20 cellular contexts compared by ENCODE assay signal in genomic region chr7:19522486-19522885, GRCh38.
A peak's percentile ranks its signal among the peaks of the same experiment; 100 is the strongest.
DNase-seq lines count a peak whose midpoint lies in the region; ATAC-seq and TF ChIP-seq lines count a peak whose summit lies in the region.
"Had no signal": no experiment of that assay in that cellular context is flagged by ENCODE, and none has a peak within 500 bp of the region (broad histone marks: within the 10 kb centered on the region; RNA-seq: fewer than 3 reads in every experiment).

No MANE protein-coding gene starts in this region.

- H3F3A ChIP-seq in PC-3 (ENCODE audit: low read length, unreplicated experiment) (no peaks in the 10 kb centered on the region), SK-N-SH (replicated peaks; ENCODE audit: insufficient read depth) (no peaks in the 10 kb centered on the region)

- no peak overlapping the region for H3K9ac ChIP-seq in PC-3 (ENCODE audit: low read length)
- no peak overlapping the region for H3K9ac ChIP-seq in SK-N-SH
- H3K9ac ChIP-seq: BLaER1 treated with 17β-estradiol and CSF1 and Interleukin-3, amounts not matched to agents 10 nM and 100 nM had no signal

- H3K9me3 ChIP-seq in PC-3 (ENCODE audit: low read length) (no peaks in the 10 kb centered on the region), osteoblast (ENCODE audit: low read depth, low read length) (no peaks in the 10 kb centered on the region), SK-N-SH (no peaks in the 10 kb centered on the region)
- H3K9me3 ChIP-seq: BLaER1 treated with 17β-estradiol and CSF1 and Interleukin-3, amounts not matched to agents 10 nM and 100 nM had no signal

- no peak overlapping the region for H3K27ac ChIP-seq in PC-3 (ENCODE audit: low read length)
- peak overlapping the region; percentile 34 for H3K27ac ChIP-seq in osteoblast (ENCODE audit: low read depth, low read length)
- H3K27ac ChIP-seq in SK-N-SH (ENCODE audit: low read depth in 2 of 2, low read length in 1 of 2), result no peak overlapping the region
- H3K27ac ChIP-seq: BLaER1 treated with 17β-estradiol and CSF1 and Interleukin-3, amounts not matched to agents 10 nM and 100 nM; left ventricle myocardium inferior had no signal

- no peaks in the 10 kb centered on the region for H3K79me2 ChIP-seq in PC-3 (ENCODE audit: low read length)
- no peaks in the 10 kb centered on the region for H3K79me2 ChIP-seq in osteoblast (ENCODE audit: insufficient read depth, low read length)
- no peaks in the 10 kb centered on the region for H3K79me2 ChIP-seq in SK-N-SH (ENCODE audit: insufficient read depth)

- ATAC-seq in PC-3, result peak; percentile 98
- no peak for ATAC-seq in GM18858 (IDR thresholded peaks at IDR 0.05; ENCODE audit: unreplicated experiment)
- ATAC-seq: activated CD4-positive, CD25-positive, alpha-beta regulatory T cell treated with anti-CD3 and anti-CD28 coated beads, Interleukin-2, amount 50 U/mL, for 24 hours; GM23338; natural killer cell had no signal

- H3K9me2 ChIP-seq in PC-3 (replicated peaks; ENCODE audit: low read length), result no peaks in the 10 kb centered on the region
- H3K9me2 ChIP-seq in SK-N-SH, result no peaks in the 10 kb centered on the region

- POLR2A ChIA-PET in PC-3 (lab: Charles Lee; ENCODE audit: unreplicated experiment) (interaction anchor here (0.5 kb wide), 1 partner anchor 97 kb away, joined by 3 read pairs; no protein-coding TSS in a partner anchor), SK-N-SH (lab: Yijun Ruan, JAX) (no interaction called here)

- WGBS in SK-N-SH (ENCODE audit: low lambda C conversion rate), result 2% methylated on average over 3 of the region's 3 CpGs

- H3K4me3 ChIP-seq in PC-3 (ENCODE audit: low read length) (no peak overlapping the region), osteoblast (ENCODE audit: insufficient read depth, low read length) (no peak overlapping the region), SK-N-SH (ENCODE audit: low read depth in 2 of 2, low read length in 1 of 2) (no peak overlapping the region)
- H3K4me3 ChIP-seq: BLaER1 treated with 17β-estradiol and CSF1 and Interleukin-3, amounts not matched to agents 10 nM and 100 nM; GM23338; left ventricle myocardium inferior had no signal

- no peak for TF ChIP-seq RAD21 in SK-N-SH (IDR thresholded peaks at IDR 0.05; ENCODE audit: low read length)

- H2AFZ ChIP-seq in PC-3 (ENCODE audit: low read length), result no peak overlapping the region
- H2AFZ ChIP-seq in osteoblast (ENCODE audit: low read length), result no peak overlapping the region
- H2AFZ ChIP-seq in SK-N-SH (ENCODE audit: low read depth), result no peak overlapping the region
- H2AFZ ChIP-seq: GM23338 had no signal

- intact Hi-C loops in PC-3 (cut with micrococcal nuclease), result no loop called here

- no peaks in the 10 kb centered on the region for H3K36me3 ChIP-seq in PC-3 (ENCODE audit: low read depth, low read length)
- H3K36me3 ChIP-seq in osteoblast (ENCODE audit: insufficient read depth, low read length), result no peaks in the 10 kb centered on the region
- no peaks in the 10 kb centered on the region for H3K36me3 ChIP-seq in SK-N-SH (replicated peaks in 1 of 2; ENCODE audit: control insufficient read depth in 1 of 2, insufficient read depth in 2 of 2, low read length in 1 of 2)
- H3K36me3 ChIP-seq: BLaER1 treated with 17β-estradiol and CSF1 and Interleukin-3, amounts not matched to agents 10 nM and 100 nM; left ventricle myocardium inferior had no signal

- BruUV-seq in PC-3 (replicated peaks; lab: Mats Ljungman, UMichigan), result no TSS peak

- peaks cover 10% of the 10 kb centered on the region for H3K4me1 ChIP-seq in PC-3 (ENCODE audit: insufficient read depth, low read length)
- H3K4me1 ChIP-seq in osteoblast (ENCODE audit: insufficient read depth, low read length), result peaks cover 22% of the 10 kb centered on the region
- H3K4me1 ChIP-seq in SK-N-SH (ENCODE audit: control insufficient read depth in 1 of 2, insufficient read depth in 2 of 2, low read depth in 1 of 2, low read length in 1 of 2), result no peaks in the 10 kb centered on the region
- H3K4me1 ChIP-seq: BLaER1 treated with 17β-estradiol and CSF1 and Interleukin-3, amounts not matched to agents 10 nM and 100 nM had no signal

- H3K27me3 ChIP-seq in PC-3 (ENCODE audit: low read length) (no peaks in the 10 kb centered on the region), osteoblast (ENCODE audit: insufficient read depth, low read length) (no peaks in the 10 kb centered on the region), SK-N-SH (ENCODE audit: insufficient read depth) (no peaks in the 10 kb centered on the region)
- H3K27me3 ChIP-seq: BLaER1 treated with 17β-estradiol and CSF1 and Interleukin-3, amounts not matched to agents 10 nM and 100 nM had no signal

- no peak for TF ChIP-seq CTCF in PC-3 (conservative IDR thresholded peaks at IDR 0.05; ENCODE audit: low read depth, low read length)
- TF ChIP-seq CTCF in osteoblast (IDR thresholded peaks at IDR 0.05; ENCODE audit: extremely low read depth, low read depth, low read length), result no peak
- TF ChIP-seq CTCF in SK-N-SH (IDR thresholded peaks at IDR 0.05), result no peak

- H4K20me1 ChIP-seq in PC-3 (ENCODE audit: low read length) (no peaks in the 10 kb centered on the region), osteoblast (ENCODE audit: insufficient read depth, low read length) (no peaks in the 10 kb centered on the region), SK-N-SH (ENCODE audit: insufficient read depth) (no peaks in the 10 kb centered on the region)
- H4K20me1 ChIP-seq: BLaER1 treated with 17β-estradiol and CSF1 and Interleukin-3, amounts not matched to agents 10 nM and 100 nM had no signal

- CTCF ChIA-PET in PC-3 (lab: Charles Lee) (no interaction called here), SK-N-SH (lab: Yijun Ruan, JAX) (interaction anchor here (1.6 to 1.7 kb wide), 2 partner anchors 12 to 31 kb away, joined by 4 to 5 read pairs; no protein-coding TSS in a partner anchor)

- peak overlapping the region; percentile 46 for H3K4me2 ChIP-seq in PC-3 (ENCODE audit: low read length)
- H3K4me2 ChIP-seq in osteoblast (ENCODE audit: insufficient read depth, low read length), result peak overlapping the region; percentile 73
- H3K4me2 ChIP-seq in SK-N-SH, result no peak overlapping the region
- H3K4me2 ChIP-seq: BLaER1 treated with 17β-estradiol and CSF1 and Interleukin-3, amounts not matched to agents 10 nM and 100 nM; GM23338 had no signal

- DNase-seq in EL (peak; percentile 76), PC-3 (peak; percentile 74), dedifferentiated amniotic fluid mesenchymal stem cell (ENCODE audit: extremely low spot score) (peak; percentile 63), osteoblast (ENCODE audit: insufficient read length, low spot score, missing footprints) (peak; percentile 35), NCI-H345 (lab: John Stamatoyannopoulos, UW) (no peak), iPS-NIHi11 (ENCODE audit: low spot score) (no peak), SK-N-SH (no peak)
- DNase-seq: activated T-cell treated with anti-CD3 and anti-CD28 coated beads, Interleukin-2, amount 50 U/mL, for 1 hour; DMS79 treated with DMSO at 0.1 percent for 48 hours; effector CD8-positive, alpha-beta T cell; left ventricle myocardium inferior; MV-4-11; natural killer cell; NCI-H2171 treated with DMSO at 0.1 percent for 48 hours; retina; stimulated activated naive CD4-positive, alpha-beta T cell treated with Interleukin-2 at 50 U/mL for 16 hours had no signal

- no peak for TF ChIP-seq EP300 in SK-N-SH (IDR thresholded peaks at IDR 0.05; ENCODE audit: borderline replicate concordance in 1 of 2, low read depth in 1 of 2, low read length in 1 of 2)

TF ChIP-seq in SK-N-SH, 30 proteins besides CTCF, POLR2A, EP300 and RAD21:
- TF ChIP-seq CHD2 (IDR thresholded peaks at IDR 0.05; ENCODE audit: low read length, partially characterized antibody), result no peak
- no peak for TF ChIP-seq GATA2 (CRISPR knock-in tag; IDR thresholded peaks at IDR 0.05)
- TF ChIP-seq FOXM1 (IDR thresholded peaks at IDR 0.05; ENCODE audit: low read depth), result no peak
- TF ChIP-seq TAF1 (IDR thresholded peaks at IDR 0.05; ENCODE audit: borderline replicate concordance, low read depth, low read length), result no peak
- no peak for TF ChIP-seq NFIC (IDR thresholded peaks at IDR 0.05; ENCODE audit: borderline replicate concordance)
- TF ChIP-seq RXRA (IDR thresholded peaks at IDR 0.05; ENCODE audit: borderline replicate concordance, low read depth), result no peak
- no peak for TF ChIP-seq GABPA (IDR thresholded peaks at IDR 0.05; ENCODE audit: low read depth)
- no peak for TF ChIP-seq SMC3 (IDR thresholded peaks at IDR 0.05; ENCODE audit: low read depth, low read length)
- no peak for TF ChIP-seq ELF1 (IDR thresholded peaks at IDR 0.05)
- no peak for TF ChIP-seq FOXJ3 (CRISPR knock-in tag; IDR thresholded peaks at IDR 0.05)
- no peak for TF ChIP-seq USF2 (IDR thresholded peaks at IDR 0.05; ENCODE audit: borderline replicate concordance, low read depth, low read length)
- no peak for TF ChIP-seq YY1 (IDR thresholded peaks at IDR 0.05; ENCODE audit: low read depth)
- TF ChIP-seq NRF1 (IDR thresholded peaks at IDR 0.05; ENCODE audit: low read depth, low read length), result no peak
- no peak for TF ChIP-seq FOSL2 (IDR thresholded peaks at IDR 0.05; ENCODE audit: borderline replicate concordance, low read depth)
- TF ChIP-seq, protein P1, sequence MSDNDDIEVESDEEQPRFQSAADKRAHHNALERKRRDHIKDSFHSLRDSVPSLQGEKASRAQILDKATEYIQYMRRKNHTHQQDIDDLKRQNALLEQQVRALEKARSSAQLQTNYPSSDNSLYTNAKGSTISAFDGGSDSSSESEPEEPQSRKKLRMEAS (IDR thresholded peaks at IDR 0.05; ENCODE audit: low read depth), result no peak
TF ChIP-seq in SK-N-SH: peak in this region for 0.

Comparison
In these comparisons a context has a peak if more than half of its experiments do, and no peak if none do; other contexts are left out.
1. DNase-seq: peak in EL (single experiment), PC-3 (single experiment), dedifferentiated amniotic fluid mesenchymal stem cell (single experiment) and osteoblast (single experiment); none in NCI-H345 (single experiment), iPS-NIHi11 (single experiment) and SK-N-SH (single experiment).